Comparison of ENCODE assay signal across 30 cellular contexts in genomic region chr12:104342635-104343249, GRCh38. TPM values are rescaled to one million over a fixed set of nuclear protein-coding genes. Genes with fewer than 3 reads are reported as not detected.
DNase-seq lines count a peak whose midpoint lies in the region; ATAC-seq and TF ChIP-seq lines count a peak whose summit lies in the region.
"Had no signal": no experiment of that assay in that cellular context is flagged by ENCODE, and none has a peak within 500 bp of the region (broad histone marks: within the 10 kb centered on the region; RNA-seq: fewer than 3 reads in every experiment).

No MANE protein-coding gene starts in this region.

- TF ChIP-seq CTCF in PC-3 (conservative IDR thresholded peaks at IDR 0.05; ENCODE audit: low read depth, low read length) (no peak), endodermal cell (conservative IDR thresholded peaks at IDR 0.05) (no peak), GM10266 (IDR thresholded peaks at IDR 0.05; ENCODE audit: control insufficient read depth, insufficient read depth, low read depth, missing control alignments) (no peak)

- H3K27ac ChIP-seq in PC-3 (ENCODE audit: low read length) (no peak overlapping the region), endodermal cell (ENCODE audit: low read depth, low read length) (no peak overlapping the region)
- H3K27ac ChIP-seq: BLaER1, coronary artery, esophagus muscularis mucosa, HL-60, lower lobe of right lung, right atrium auricular region, spleen, upper lobe of right lung had no signal

- intact Hi-C loops in activated naive CD4-positive, alpha-beta T cell treated with anti-CD3 and anti-CD28 coated beads for 36 hours (cut with micrococcal nuclease), result no loop called here
- intact Hi-C loops in PC-3 (cut with micrococcal nuclease), result no loop called here

- no peaks in the 10 kb centered on the region for H3K27me3 ChIP-seq in PC-3 (ENCODE audit: low read length)
- no peaks in the 10 kb centered on the region for H3K27me3 ChIP-seq in endodermal cell (ENCODE audit: control insufficient read depth, insufficient read depth, low read length, poor library complexity, severe bottlenecking)
- H3K27me3 ChIP-seq: BLaER1, esophagus muscularis mucosa, right atrium auricular region, spleen, upper lobe of right lung had no signal

- H3K4me3 ChIP-seq in PC-3 (ENCODE audit: low read length) (no peak overlapping the region), endodermal cell (ENCODE audit: low read length) (no peak overlapping the region)
- H3K4me3 ChIP-seq: BLaER1, coronary artery, esophagus muscularis mucosa, lower lobe of right lung, right atrium auricular region, spleen, upper lobe of right lung had no signal

- H3K79me2 ChIP-seq in PC-3 (ENCODE audit: low read length), result peaks cover 64% of the 10 kb centered on the region

- no peak overlapping the region for H3K4me3 Mint-ChIP-seq in activated naive CD4-positive, alpha-beta T cell treated with anti-CD3 and anti-CD28 coated beads for 36 hours
- no peak overlapping the region for H3K4me3 Mint-ChIP-seq in endodermal cell
- no peak overlapping the region for H3K4me3 Mint-ChIP-seq in stimulated activated effector memory CD8-positive, alpha-beta T cell treated with anti-CD3 and anti-CD28 coated beads, Interleukin-12 subunit alpha, Interleukin-12 subunit beta, amount 100 ng/mL, for 72 hours
- H3K4me3 Mint-ChIP-seq: activated naive CD8-positive, alpha-beta T cell had no signal

- H3K9me2 ChIP-seq in PC-3 (replicated peaks; ENCODE audit: low read length), result no peaks in the 10 kb centered on the region

- no peak overlapping the region for H3K9ac ChIP-seq in PC-3 (ENCODE audit: low read length)
- H3K9ac ChIP-seq in endodermal cell (ENCODE audit: extremely low read depth, low read length, poor library complexity, severe bottlenecking), result no peak overlapping the region
- H3K9ac ChIP-seq: BLaER1 had no signal

- H3K9me3 ChIP-seq in PC-3 (ENCODE audit: low read length), result no peaks in the 10 kb centered on the region
- H3K9me3 ChIP-seq in endodermal cell (ENCODE audit: control insufficient read depth, low read length), result no peaks in the 10 kb centered on the region
- H3K9me3 ChIP-seq: BLaER1, Caco-2, esophagus muscularis mucosa, lower lobe of right lung, right atrium auricular region, spleen, upper lobe of right lung had no signal

- H3K9me3 Mint-ChIP-seq in activated naive CD4-positive, alpha-beta T cell treated with anti-CD3 and anti-CD28 coated beads, Interleukin-2, amount 50 U/mL, for 72 hours, result no peaks in the 10 kb centered on the region
- no peaks in the 10 kb centered on the region for H3K9me3 Mint-ChIP-seq in activated naive CD4-positive, alpha-beta T cell treated with anti-CD3 and anti-CD28 coated beads for 36 hours
- H3K9me3 Mint-ChIP-seq in endodermal cell, result no peaks in the 10 kb centered on the region
- no peaks in the 10 kb centered on the region for H3K9me3 Mint-ChIP-seq in stimulated activated effector memory CD8-positive, alpha-beta T cell treated with anti-CD3 and anti-CD28 coated beads, Interleukin-12 subunit alpha, Interleukin-12 subunit beta, amount 100 ng/mL, for 72 hours

- no peak overlapping the region for H3K4me2 ChIP-seq in PC-3 (ENCODE audit: low read length)
- H3K4me2 ChIP-seq: BLaER1 had no signal

- 94% methylated on average over 12 of the region's 12 CpGs for WGBS in endodermal cell (ENCODE audit: insufficient coverage in 1 of 2, insufficient read length in 1 of 2), 2 experiments

- BruUV-seq in PC-3 (replicated peaks; lab: Mats Ljungman, UMichigan), result no TSS peak

- DNase-seq in activated naive CD4-positive, alpha-beta T cell treated with anti-CD3 and anti-CD28 coated beads, Interleukin-2, amount 50 U/mL, for 72 hours (ENCODE audit: low spot score in 2 of 2), result no peak
- no peak for DNase-seq in activated naive CD4-positive, alpha-beta T cell treated with anti-CD3 and anti-CD28 coated beads for 36 hours
- peak; percentile 59 for DNase-seq in PC-3
- peak; percentile 49 for DNase-seq in endodermal cell
- no peak for DNase-seq in stimulated activated effector memory CD8-positive, alpha-beta T cell treated with anti-CD3 and anti-CD28 coated beads, Interleukin-12 subunit alpha, Interleukin-12 subunit beta, amount 100 ng/mL, for 72 hours (ENCODE audit: low spot score in 2 of 2)
- DNase-seq in NCI-H187 (lab: John Stamatoyannopoulos, UW), result no peak
- DNase-seq in NCI-H524 (lab: John Stamatoyannopoulos, UW), result no peak
- no peak for DNase-seq in GM10266 (ENCODE audit: extremely low spot score)
- DNase-seq: ACHN; activated CD4-positive, alpha-beta T cell treated with anti-CD3 and anti-CD28 coated beads for 48 hours; activated T-cell treated with anti-CD3 and anti-CD28 coated beads, Interleukin-2, amount 50 U/mL, for 48 hours; anterior cingulate cortex; Caco-2; DMS79; effector memory CD4-positive, alpha-beta T cell; foreskin melanocyte; GDM1; lower lobe of right lung; NCI-H146; spleen; stimulated activated CD4-positive, alpha-beta T cell treated with anti-CD3 and anti-CD28 coated beads, Interleukin-2, amount 100 ng/mL, for 48 hours; substantia nigra; upper lobe of right lung had no signal

- H3K27me3 Mint-ChIP-seq in activated naive CD4-positive, alpha-beta T cell treated with anti-CD3 and anti-CD28 coated beads for 36 hours (ENCODE audit: low read depth), result no peaks in the 10 kb centered on the region
- H3K27me3 Mint-ChIP-seq in endodermal cell (ENCODE audit: insufficient read depth), result no peaks in the 10 kb centered on the region
- H3K27me3 Mint-ChIP-seq: activated naive CD8-positive, alpha-beta T cell had no signal

- H3K4me1 Mint-ChIP-seq in activated naive CD4-positive, alpha-beta T cell treated with anti-CD3 and anti-CD28 coated beads for 36 hours (ENCODE audit: low read depth), result no peaks in the 10 kb centered on the region
- peaks cover 23% of the 10 kb centered on the region for H3K4me1 Mint-ChIP-seq in endodermal cell
- H3K4me1 Mint-ChIP-seq in stimulated activated effector memory CD8-positive, alpha-beta T cell treated with anti-CD3 and anti-CD28 coated beads, Interleukin-12 subunit alpha, Interleukin-12 subunit beta, amount 100 ng/mL, for 72 hours, result peaks cover 5% of the 10 kb centered on the region

- peaks cover 18% of the 10 kb centered on the region; the same call in 1 of the 2 replicates for H3K4me1 ChIP-seq in PC-3 (ENCODE audit: insufficient read depth, low read length)
- H3K4me1 ChIP-seq in endodermal cell (ENCODE audit: control insufficient read depth, insufficient read depth, low read length), result peaks cover 3% of the 10 kb centered on the region
- H3K4me1 ChIP-seq: BLaER1, Caco-2, lower lobe of right lung, spleen had no signal

- CTCF ChIA-PET in activated naive CD4-positive, alpha-beta T cell treated with anti-CD3 and anti-CD28 coated beads for 36 hours (lab: Charles Lee), result interaction anchor here (1.0 kb wide), 1 partner anchor 39 kb away, joined by 3 read pairs; no protein-coding TSS in a partner anchor
- CTCF ChIA-PET in PC-3 (lab: Charles Lee), result no interaction called here

- H3K36me3 Mint-ChIP-seq in activated naive CD4-positive, alpha-beta T cell treated with anti-CD3 and anti-CD28 coated beads, Interleukin-2, amount 50 U/mL, for 72 hours, result peaks cover 0 to 21% of the 10 kb centered on the region in 2 donors
- peaks cover 40% of the 10 kb centered on the region for H3K36me3 Mint-ChIP-seq in activated naive CD4-positive, alpha-beta T cell treated with anti-CD3 and anti-CD28 coated beads for 36 hours (ENCODE audit: low read depth)
- peaks cover 55% of the 10 kb centered on the region for H3K36me3 Mint-ChIP-seq in endodermal cell (ENCODE audit: low read depth)
- H3K36me3 Mint-ChIP-seq in stimulated activated effector memory CD8-positive, alpha-beta T cell treated with anti-CD3 and anti-CD28 coated beads, Interleukin-12 subunit alpha, Interleukin-12 subunit beta, amount 100 ng/mL, for 72 hours, result peaks cover 100% of the 10 kb centered on the region

- POLR2A ChIA-PET in PC-3 (lab: Charles Lee; ENCODE audit: unreplicated experiment), result interaction anchor here (0.5 kb wide), 1 partner anchor 8 kb away, joined by 5 read pairs; no protein-coding TSS in a partner anchor

- peaks cover 83% of the 10 kb centered on the region for H3K36me3 ChIP-seq in PC-3 (ENCODE audit: low read depth, low read length)
- peaks cover 61% of the 10 kb centered on the region for H3K36me3 ChIP-seq in endodermal cell (ENCODE audit: control insufficient read depth, insufficient read depth, low read length)

- ATAC-seq in activated naive CD4-positive, alpha-beta T cell treated with anti-CD3 and anti-CD28 coated beads, Interleukin-2, amount 50 U/mL, for 72 hours, result no peak
- ATAC-seq in PC-3, result peak; percentile 5; the same call in 1 of the 2 replicates
- no peak for ATAC-seq in stimulated activated effector memory CD8-positive, alpha-beta T cell treated with anti-CD3 and anti-CD28 coated beads, Interleukin-12 subunit alpha, Interleukin-12 subunit beta, amount 100 ng/mL, for 72 hours
- ATAC-seq: lower lobe of right lung, SK-N-SH treated with all-trans-retinoic acid at 6 μM for 48 hours, upper lobe of right lung had no signal

- peaks cover 35% of the 10 kb centered on the region for H4K20me1 ChIP-seq in PC-3 (ENCODE audit: low read length)

- H3K27ac Mint-ChIP-seq in activated naive CD4-positive, alpha-beta T cell treated with anti-CD3 and anti-CD28 coated beads, Interleukin-2, amount 50 U/mL, for 72 hours, result peak overlapping the region; percentile 17 to 60
- no peak overlapping the region for H3K27ac Mint-ChIP-seq in activated naive CD4-positive, alpha-beta T cell treated with anti-CD3 and anti-CD28 coated beads for 36 hours
- H3K27ac Mint-ChIP-seq in endodermal cell, result no peak overlapping the region
- H3K27ac Mint-ChIP-seq in stimulated activated effector memory CD8-positive, alpha-beta T cell treated with anti-CD3 and anti-CD28 coated beads, Interleukin-12 subunit alpha, Interleukin-12 subunit beta, amount 100 ng/mL, for 72 hours, result peak overlapping the region; percentile 24
- H3K27ac Mint-ChIP-seq: activated naive CD8-positive, alpha-beta T cell had no signal

- no peak overlapping the region for H2AFZ ChIP-seq in PC-3 (ENCODE audit: low read length)

- peaks cover 24% of the 10 kb centered on the region for H3F3A ChIP-seq in PC-3 (ENCODE audit: low read length, unreplicated experiment)

RNA-seq across cellular contexts. Expression of gene EID3, which starts 39.2 kb away (rescaled TPM):
- 1 to 10 TPM; 5.4 to 8.2 TPM for total RNA-seq in activated naive CD4-positive, alpha-beta T cell treated with anti-CD3 and anti-CD28 coated beads, Interleukin-2, amount 50 U/mL, for 72 hours
- 1 to 10 TPM; 3.4 TPM for total RNA-seq in activated naive CD4-positive, alpha-beta T cell treated with anti-CD3 and anti-CD28 coated beads for 36 hours
- total RNA-seq in PC-3 (2014; rRNA removed) (9.8 and 12.0 TPM in 2 replicates), endodermal cell (1 to 10 TPM; 3.7 to 4.6 TPM)
- polyA plus RNA-seq in endodermal cell (2013, experiment 1 of 2), result 0.39 TPM
- 0.37 TPM for polyA plus RNA-seq in endodermal cell (2013, experiment 2 of 2)

Comparison
In these comparisons a context has a peak if more than half of its experiments do, and no peak if none do; other contexts are left out.
1. H3K27ac Mint-ChIP-seq: peak in activated naive CD4-positive, alpha-beta T cell treated with anti-CD3 and anti-CD28 coated beads, Interleukin-2, amount 50 U/mL, for 72 hours (2 of 2) and stimulated activated effector memory CD8-positive, alpha-beta T cell treated with anti-CD3 and anti-CD28 coated beads, Interleukin-12 subunit alpha, Interleukin-12 subunit beta, amount 100 ng/mL, for 72 hours (single experiment); none in activated naive CD4-positive, alpha-beta T cell treated with anti-CD3 and anti-CD28 coated beads for 36 hours (single experiment) and endodermal cell (single experiment).
2. DNase-seq: peak in PC-3 (single experiment) and endodermal cell (single experiment); none in activated naive CD4-positive, alpha-beta T cell treated with anti-CD3 and anti-CD28 coated beads, Interleukin-2, amount 50 U/mL, for 72 hours (0 of 2), activated naive CD4-positive, alpha-beta T cell treated with anti-CD3 and anti-CD28 coated beads for 36 hours (single experiment), stimulated activated effector memory CD8-positive, alpha-beta T cell treated with anti-CD3 and anti-CD28 coated beads, Interleukin-12 subunit alpha, Interleukin-12 subunit beta, amount 100 ng/mL, for 72 hours (0 of 2), NCI-H187 (0 of 2), NCI-H524 (0 of 2) and GM10266 (single experiment).